In genomic region chr5:63697811-63698210, GRCh38 we compare ENCODE assay signal across 17 cellular contexts.
"Had no signal": no experiment of that assay in that cellular context is flagged by ENCODE, and none has a peak within 500 bp of the region (broad histone marks: within the 10 kb centered on the region; RNA-seq: fewer than 3 reads in every experiment).

No MANE protein-coding gene starts in this region.

- H3K27me3 ChIP-seq: dorsolateral prefrontal cortex, heart right ventricle, right atrium auricular region, tibial nerve, upper lobe of right lung, vagina had no signal

- DNase-seq: cortex of kidney; dorsolateral prefrontal cortex; effector CD8-positive, alpha-beta T cell; foreskin fibroblast; heart right ventricle; kidney glomerular epithelial cell; mucosa of descending colon; natural killer cell; posterior cingulate gyrus; stimulated activated CD4-positive, alpha-beta T cell treated with anti-CD3 and anti-CD28 coated beads, Interleukin-4, amount 100 ng/mL, for 1 hour; stimulated activated CD8-positive, alpha-beta memory T cell treated with anti-CD3 and anti-CD28 coated beads, Interleukin-4, amount 100 ng/mL, for 48 hours; stimulated activated naive CD8-positive, alpha-beta T cell treated with anti-CD3 and anti-CD28 coated beads, Interleukin-15, Interleukin-2, amounts not matched to agents 100 U/mL and 50 U/mL, for 24 hours; upper lobe of right lung had no signal

- H3K4me2 ChIP-seq: smooth muscle cell had no signal

- H3K27ac ChIP-seq: heart right ventricle, right atrium auricular region, tibial nerve, upper lobe of right lung, vagina had no signal

- H3K4me3 ChIP-seq: dorsolateral prefrontal cortex, heart right ventricle, mucosa of descending colon, right atrium auricular region, smooth muscle cell, tibial nerve, upper lobe of right lung, vagina had no signal

- H3K36me3 ChIP-seq: heart right ventricle, right atrium auricular region, tibial nerve, upper lobe of right lung, vagina had no signal

- H3K9me3 ChIP-seq: mucosa of descending colon, right atrium auricular region, tibial nerve, upper lobe of right lung, vagina had no signal

- H3K4me1 ChIP-seq: heart right ventricle, right atrium auricular region, tibial nerve, upper lobe of right lung, vagina had no signal
